8 cellular contexts compared by ENCODE assay signal in the genomic region with DNA sequence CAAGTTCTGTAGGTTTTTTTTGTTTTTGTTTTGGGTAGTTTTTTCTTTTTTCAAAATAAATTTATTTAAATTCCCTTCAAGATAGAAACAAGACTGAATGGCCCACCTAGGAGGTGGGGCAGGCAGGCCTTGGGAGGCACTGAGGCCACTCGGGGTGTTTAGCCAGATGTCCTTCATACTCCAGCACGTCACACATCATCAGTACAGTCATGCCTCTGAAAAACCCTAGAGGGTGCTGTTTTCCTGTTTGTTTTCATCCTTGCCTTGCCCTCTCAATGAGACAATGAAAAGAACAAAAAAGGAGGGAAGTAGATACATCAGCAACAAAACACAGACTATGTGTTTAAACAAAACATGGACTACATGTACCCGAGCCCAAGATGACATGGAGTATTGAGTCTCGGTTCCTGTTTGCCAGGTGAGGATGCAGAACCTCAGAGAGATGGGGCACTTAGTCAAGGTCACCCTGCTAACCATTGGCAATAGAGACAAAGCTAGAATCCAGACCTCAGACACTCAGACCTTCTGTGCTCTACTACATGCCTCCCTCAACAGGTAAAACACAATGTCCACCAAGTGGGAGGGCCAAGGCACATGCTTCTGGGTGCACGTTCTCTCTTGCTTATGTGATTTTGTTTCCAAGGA. TPM values are rescaled to one million over a fixed set of nuclear protein-coding genes. Genes with fewer than 3 reads are reported as not detected.
A peak's percentile ranks its signal among the peaks of the same experiment; 100 is the strongest.
DNase-seq lines count a peak whose midpoint lies in the region; ATAC-seq, FAIRE-seq and TF ChIP-seq lines count a peak whose summit lies in the region.

No MANE protein-coding gene starts in this region.

- intact Hi-C loops in activated CD4-positive, alpha-beta memory T cell treated with anti-CD3 and anti-CD28 coated beads for 36 hours (cut with micrococcal nuclease), result loop anchor here (1.0 to 10.0 kb wide), 2 partner anchors 48 to 82 kb away; a partner anchor contains a TSS
- intact Hi-C loops in pancreas (cut with DNase I), result no loop called here

- no peaks in the 10 kb centered on the region for H3K36me3 Mint-ChIP-seq in activated CD4-positive, alpha-beta memory T cell treated with anti-CD3 and anti-CD28 coated beads for 36 hours
- no peaks in the 10 kb centered on the region for H3K36me3 Mint-ChIP-seq in activated CD4-positive, alpha-beta memory T cell treated with anti-CD3 and anti-CD28 coated beads, Interleukin-2, amount 10 ng/mL, durations not matched to agents 7 days and 5 days (ENCODE audit: low read depth)

- no peaks in the 10 kb centered on the region for H3K4me1 ChIP-seq in pancreas

- H3K9me3 ChIP-seq in pancreas, result no peaks in the 10 kb centered on the region

- H3K36me3 ChIP-seq in pancreas, result no peaks in the 10 kb centered on the region

- TF ChIP-seq CTCF in pancreas (IDR thresholded peaks at IDR 0.05), result peak; percentile 23 to 32 (median 29)

- 53 to 60% methylated on average over 5 of the region's 5 CpGs for WGBS in pancreas, 2 donors

- H3K27ac ChIP-seq in pancreas, result no peak overlapping the region

- POLR2A ChIA-PET in activated CD4-positive, alpha-beta memory T cell treated with anti-CD3 and anti-CD28 coated beads for 36 hours (lab: Charles Lee), result no interaction called here
- POLR2A ChIA-PET in activated CD4-positive, alpha-beta memory T cell treated with anti-CD3 and anti-CD28 coated beads, Interleukin-2, amount 10 ng/mL, durations not matched to agents 7 days and 5 days (lab: Charles Lee), result no interaction called here

- peaks cover 13% of the 10 kb centered on the region for H3K4me1 Mint-ChIP-seq in activated CD4-positive, alpha-beta memory T cell treated with anti-CD3 and anti-CD28 coated beads for 36 hours (ENCODE audit: low read depth)
- H3K4me1 Mint-ChIP-seq in activated CD4-positive, alpha-beta memory T cell treated with anti-CD3 and anti-CD28 coated beads, Interleukin-2, amount 10 ng/mL, durations not matched to agents 7 days and 5 days, result peaks cover 6% of the 10 kb centered on the region

- peaks cover 1% of the 10 kb centered on the region for H3K27me3 Mint-ChIP-seq in activated CD4-positive, alpha-beta memory T cell treated with anti-CD3 and anti-CD28 coated beads for 36 hours
- no peaks in the 10 kb centered on the region for H3K27me3 Mint-ChIP-seq in activated CD4-positive, alpha-beta memory T cell treated with anti-CD3 and anti-CD28 coated beads, Interleukin-2, amount 10 ng/mL, durations not matched to agents 7 days and 5 days

- DNase-seq in activated CD4-positive, alpha-beta memory T cell treated with anti-CD3 and anti-CD28 coated beads for 36 hours, result peak; percentile 23
- DNase-seq in activated CD4-positive, alpha-beta memory T cell treated with anti-CD3 and anti-CD28 coated beads, Interleukin-2, amount 10 ng/mL, durations not matched to agents 7 days and 5 days, result no peak
- DNase-seq in LoVo (ENCODE audit: low spot score) (peak; percentile 35), SK-N-DZ (ENCODE audit: low spot score) (peak; percentile 2), fibroblast of the conjunctiva (ENCODE audit: low read depth) (peak; percentile 20), pancreas (no peak), GF-D8 (lab: John Stamatoyannopoulos, UW) (no peak)

- ATAC-seq in GM21576 (IDR thresholded peaks at IDR 0.05; ENCODE audit: unreplicated experiment), result peak; percentile 71
- peak; percentile 58 to 93 (median 78) for ATAC-seq in pancreas

- H3K4me3 ChIP-seq in pancreas, result no peak overlapping the region

- CTCF ChIA-PET in activated CD4-positive, alpha-beta memory T cell treated with anti-CD3 and anti-CD28 coated beads for 36 hours (lab: Charles Lee), result interaction anchor here (0.6 to 4.9 kb wide), 6 partner anchors 8 to 368 kb away, joined by 3 to 19 read pairs (median 4); no protein-coding TSS in a partner anchor
- CTCF ChIA-PET in activated CD4-positive, alpha-beta memory T cell treated with anti-CD3 and anti-CD28 coated beads, Interleukin-2, amount 10 ng/mL, durations not matched to agents 7 days and 5 days (lab: Charles Lee), result no interaction called here

- no peak overlapping the region for H3K4me3 Mint-ChIP-seq in activated CD4-positive, alpha-beta memory T cell treated with anti-CD3 and anti-CD28 coated beads for 36 hours
- H3K4me3 Mint-ChIP-seq in activated CD4-positive, alpha-beta memory T cell treated with anti-CD3 and anti-CD28 coated beads, Interleukin-2, amount 10 ng/mL, durations not matched to agents 7 days and 5 days, result no peak overlapping the region

- FAIRE-seq in pancreas (lab: Jason Lieb, UNC), result no peak

- no peaks in the 10 kb centered on the region for H3K27me3 ChIP-seq in pancreas

- H3K9me3 Mint-ChIP-seq in activated CD4-positive, alpha-beta memory T cell treated with anti-CD3 and anti-CD28 coated beads for 36 hours, result no peaks in the 10 kb centered on the region
- H3K9me3 Mint-ChIP-seq in activated CD4-positive, alpha-beta memory T cell treated with anti-CD3 and anti-CD28 coated beads, Interleukin-2, amount 10 ng/mL, durations not matched to agents 7 days and 5 days, result no peaks in the 10 kb centered on the region

- no peak overlapping the region for H3K27ac Mint-ChIP-seq in activated CD4-positive, alpha-beta memory T cell treated with anti-CD3 and anti-CD28 coated beads for 36 hours
- no peak overlapping the region for H3K27ac Mint-ChIP-seq in activated CD4-positive, alpha-beta memory T cell treated with anti-CD3 and anti-CD28 coated beads, Interleukin-2, amount 10 ng/mL, durations not matched to agents 7 days and 5 days

RNA-seq across cellular contexts. Expression of a gene that starts 26.8 kb away (rescaled TPM):
- 1 to 10 TPM; 8.0 to 8.5 TPM for total RNA-seq in activated CD4-positive, alpha-beta memory T cell treated with anti-CD3 and anti-CD28 coated beads for 36 hours
- total RNA-seq in activated CD4-positive, alpha-beta memory T cell treated with anti-CD3 and anti-CD28 coated beads, Interleukin-2, amount 10 ng/mL, durations not matched to agents 7 days and 5 days, result 1 to 10 TPM; 7.4 to 8.4 TPM
- polyA plus RNA-seq in SK-N-DZ (2014; cell fraction: cytosol; rRNA removed), result not detected in 2 replicates
- polyA plus RNA-seq in SK-N-DZ (2014; cell fraction: nucleus; rRNA removed), result not detected in 2 replicates
- 1 to 10 TPM in 4 of 6 donors, under 1 TPM in 2; 0.83 to 2.1 (median 1.6) TPM for total RNA-seq in pancreas
- polyA plus RNA-seq in pancreas, result 1 to 10 TPM in 1 of 2 donors, under 1 TPM in 1; 0.53 to 1.1 TPM

Comparison
In these comparisons a context has a peak if more than half of its experiments do, and no peak if none do; other contexts are left out.
1. DNase-seq: peak in activated CD4-positive, alpha-beta memory T cell treated with anti-CD3 and anti-CD28 coated beads for 36 hours (single experiment), LoVo (single experiment), SK-N-DZ (single experiment) and fibroblast of the conjunctiva (single experiment); none in activated CD4-positive, alpha-beta memory T cell treated with anti-CD3 and anti-CD28 coated beads, Interleukin-2, amount 10 ng/mL, durations not matched to agents 7 days and 5 days (single experiment), pancreas (0 of 6) and GF-D8 (single experiment).